In the genomic region with DNA sequence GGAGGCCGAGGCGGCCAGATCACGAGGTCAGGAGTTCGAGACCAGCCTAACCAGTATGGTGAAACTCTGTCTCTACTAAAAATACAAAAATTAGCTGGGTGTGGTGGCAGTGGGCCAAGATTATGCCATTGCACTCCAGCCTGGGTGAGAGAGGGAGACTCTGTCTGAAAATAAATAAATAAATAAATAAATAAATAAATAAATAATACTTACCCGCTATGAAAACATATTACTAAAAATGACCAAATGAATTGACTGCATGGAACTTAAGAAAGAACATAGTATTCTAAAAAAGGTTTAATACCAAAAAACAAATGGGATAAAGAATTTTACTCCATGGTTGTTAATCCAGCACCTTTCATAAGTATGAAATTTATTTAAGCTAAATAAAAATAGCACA, we compare ENCODE assay signal across 1 cellular context.
TF ChIP-seq lines count a peak whose summit lies in the region.

No MANE protein-coding gene starts in this region.

TF ChIP-seq in HEK293, 187 proteins besides CTCF, POLR2A, EP300 and RAD21 (continued from another document):
- no peak for TF ChIP-seq ZNF549 (tag by site-specific recombination; IDR thresholded peaks at IDR 0.05)
- TF ChIP-seq ZNF510 (tag by site-specific recombination; IDR thresholded peaks at IDR 0.05; ENCODE audit: insufficient replicate concordance), result peak; percentile 62
- no peak for TF ChIP-seq ZFP37 (tag by site-specific recombination; IDR thresholded peaks at IDR 0.05)
- TF ChIP-seq ZNF501 (tag by site-specific recombination; IDR thresholded peaks at IDR 0.05), result no peak
- TF ChIP-seq ZNF792 (tag by site-specific recombination; IDR thresholded peaks at IDR 0.05), result no peak
- no peak for TF ChIP-seq ZNF350 (tag by site-specific recombination; IDR thresholded peaks at IDR 0.05)
- TF ChIP-seq ZNF768 (tag by site-specific recombination; IDR thresholded peaks at IDR 0.05), result no peak
- TF ChIP-seq, protein P1, sequence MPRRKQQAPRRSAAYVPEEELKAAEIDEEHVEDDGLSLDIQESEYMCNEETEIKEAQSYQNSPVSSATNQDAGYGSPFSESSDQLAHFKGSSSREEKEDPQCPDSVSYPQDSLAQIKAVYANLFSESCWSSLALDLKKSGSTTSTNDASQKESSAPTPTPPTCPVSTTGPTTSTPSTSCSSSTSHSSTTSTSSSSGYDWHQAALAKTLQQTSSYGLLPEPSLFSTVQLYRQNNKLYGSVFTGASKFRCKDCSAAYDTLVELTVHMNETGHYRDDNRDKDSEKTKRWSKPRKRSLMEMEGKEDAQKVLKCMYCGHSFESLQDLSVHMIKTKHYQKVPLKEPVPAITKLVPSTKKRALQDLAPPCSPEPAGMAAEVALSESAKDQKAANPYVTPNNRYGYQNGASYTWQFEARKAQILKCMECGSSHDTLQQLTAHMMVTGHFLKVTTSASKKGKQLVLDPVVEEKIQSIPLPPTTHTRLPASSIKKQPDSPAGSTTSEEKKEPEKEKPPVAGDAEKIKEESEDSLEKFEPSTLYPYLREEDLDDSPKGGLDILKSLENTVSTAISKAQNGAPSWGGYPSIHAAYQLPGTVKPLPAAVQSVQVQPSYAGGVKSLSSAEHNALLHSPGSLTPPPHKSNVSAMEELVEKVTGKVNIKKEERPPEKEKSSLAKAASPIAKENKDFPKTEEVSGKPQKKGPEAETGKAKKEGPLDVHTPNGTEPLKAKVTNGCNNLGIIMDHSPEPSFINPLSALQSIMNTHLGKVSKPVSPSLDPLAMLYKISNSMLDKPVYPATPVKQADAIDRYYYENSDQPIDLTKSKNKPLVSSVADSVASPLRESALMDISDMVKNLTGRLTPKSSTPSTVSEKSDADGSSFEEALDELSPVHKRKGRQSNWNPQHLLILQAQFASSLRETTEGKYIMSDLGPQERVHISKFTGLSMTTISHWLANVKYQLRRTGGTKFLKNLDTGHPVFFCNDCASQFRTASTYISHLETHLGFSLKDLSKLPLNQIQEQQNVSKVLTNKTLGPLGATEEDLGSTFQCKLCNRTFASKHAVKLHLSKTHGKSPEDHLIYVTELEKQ (tag by site-specific recombination; IDR thresholded peaks at IDR 0.05; ENCODE audit: borderline replicate concordance), result no peak
- no peak for TF ChIP-seq GLIS1 (tag by site-specific recombination; IDR thresholded peaks at IDR 0.05)
- no peak for TF ChIP-seq HOXD13 (CRISPR knock-in tag; IDR thresholded peaks at IDR 0.05; ENCODE audit: borderline replicate concordance)
- no peak for TF ChIP-seq ZNF747 (tag by site-specific recombination; IDR thresholded peaks at IDR 0.05)
- no peak for TF ChIP-seq ZNF544 (tag by site-specific recombination; IDR thresholded peaks at IDR 0.05)
- no peak for TF ChIP-seq HOXC10 (CRISPR knock-in tag; IDR thresholded peaks at IDR 0.05)
- TF ChIP-seq, protein P2, sequence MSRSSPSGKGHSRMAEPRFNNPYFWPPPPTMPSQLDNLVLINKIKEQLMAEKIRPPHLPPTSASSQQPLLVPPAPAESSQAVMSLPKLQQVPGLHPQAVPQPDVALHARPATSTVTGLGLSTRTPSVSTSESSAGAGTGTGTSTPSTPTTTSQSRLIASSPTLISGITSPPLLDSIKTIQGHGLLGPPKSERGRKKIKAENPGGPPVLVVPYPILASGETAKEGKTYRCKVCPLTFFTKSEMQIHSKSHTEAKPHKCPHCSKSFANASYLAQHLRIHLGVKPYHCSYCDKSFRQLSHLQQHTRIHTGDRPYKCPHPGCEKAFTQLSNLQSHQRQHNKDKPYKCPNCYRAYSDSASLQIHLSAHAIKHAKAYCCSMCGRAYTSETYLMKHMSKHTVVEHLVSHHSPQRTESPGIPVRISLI (tag by site-specific recombination; IDR thresholded peaks at IDR 0.05), result no peak
- TF ChIP-seq, protein P3, sequence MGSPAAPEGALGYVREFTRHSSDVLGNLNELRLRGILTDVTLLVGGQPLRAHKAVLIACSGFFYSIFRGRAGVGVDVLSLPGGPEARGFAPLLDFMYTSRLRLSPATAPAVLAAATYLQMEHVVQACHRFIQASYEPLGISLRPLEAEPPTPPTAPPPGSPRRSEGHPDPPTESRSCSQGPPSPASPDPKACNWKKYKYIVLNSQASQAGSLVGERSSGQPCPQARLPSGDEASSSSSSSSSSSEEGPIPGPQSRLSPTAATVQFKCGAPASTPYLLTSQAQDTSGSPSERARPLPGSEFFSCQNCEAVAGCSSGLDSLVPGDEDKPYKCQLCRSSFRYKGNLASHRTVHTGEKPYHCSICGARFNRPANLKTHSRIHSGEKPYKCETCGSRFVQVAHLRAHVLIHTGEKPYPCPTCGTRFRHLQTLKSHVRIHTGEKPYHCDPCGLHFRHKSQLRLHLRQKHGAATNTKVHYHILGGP (tag by site-specific recombination; IDR thresholded peaks at IDR 0.05), result no peak
- TF ChIP-seq ZXDB (tag by site-specific recombination; IDR thresholded peaks at IDR 0.05), result peak; percentile 63
- peak; percentile 90; the same call in 1 of the 2 replicates for TF ChIP-seq ZNF354C (tag by site-specific recombination; IDR thresholded peaks at IDR 0.05; ENCODE audit: borderline replicate concordance, low read depth)
- TF ChIP-seq, protein P4, sequence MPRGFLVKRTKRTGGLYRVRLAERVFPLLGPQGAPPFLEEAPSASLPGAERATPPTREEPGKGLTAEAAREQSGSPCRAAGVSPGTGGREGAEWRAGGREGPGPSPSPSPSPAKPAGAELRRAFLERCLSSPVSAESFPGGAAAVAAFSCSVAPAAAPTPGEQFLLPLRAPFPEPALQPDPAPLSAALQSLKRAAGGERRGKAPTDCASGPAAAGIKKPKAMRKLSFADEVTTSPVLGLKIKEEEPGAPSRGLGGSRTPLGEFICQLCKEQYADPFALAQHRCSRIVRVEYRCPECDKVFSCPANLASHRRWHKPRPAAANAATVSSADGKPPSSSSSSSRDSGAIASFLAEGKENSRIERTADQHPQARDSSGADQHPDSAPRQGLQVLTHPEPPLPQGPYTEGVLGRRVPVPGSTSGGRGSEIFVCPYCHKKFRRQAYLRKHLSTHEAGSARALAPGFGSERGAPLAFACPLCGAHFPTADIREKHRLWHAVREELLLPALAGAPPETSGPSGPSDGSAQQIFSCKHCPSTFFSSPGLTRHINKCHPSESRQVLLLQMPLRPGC (tag by site-specific recombination; IDR thresholded peaks at IDR 0.05), result no peak
- no peak for TF ChIP-seq ZNF133 (tag by site-specific recombination; IDR thresholded peaks at IDR 0.05)
- no peak for TF ChIP-seq ZNF174 (tag by site-specific recombination; IDR thresholded peaks at IDR 0.05)
- TF ChIP-seq ZNF660 (tag by site-specific recombination; IDR thresholded peaks at IDR 0.05), result no peak
- no peak for TF ChIP-seq ZNF785 (tag by site-specific recombination; IDR thresholded peaks at IDR 0.05)
- TF ChIP-seq ZNF423 (tag by site-specific recombination; IDR thresholded peaks at IDR 0.05), result no peak
- TF ChIP-seq ZNF521 (tag by site-specific recombination; IDR thresholded peaks at IDR 0.05), result no peak
- TF ChIP-seq GLIS2 (tag by site-specific recombination; IDR thresholded peaks at IDR 0.05), result no peak
- no peak for TF ChIP-seq ZNF169 (tag by site-specific recombination; IDR thresholded peaks at IDR 0.05)
- TF ChIP-seq IKZF3 (tag by site-specific recombination; IDR thresholded peaks at IDR 0.05), result no peak
- TF ChIP-seq ZNF132 (tag by site-specific recombination; IDR thresholded peaks at IDR 0.05; ENCODE audit: borderline replicate concordance), result no peak
- peak; percentile 34; the same call in 1 of the 2 replicates for TF ChIP-seq ZNF654 (tag by site-specific recombination; IDR thresholded peaks at IDR 0.05; ENCODE audit: low read depth)
- TF ChIP-seq OSR2 (tag by site-specific recombination; IDR thresholded peaks at IDR 0.05), result no peak
- TF ChIP-seq, protein P5, sequence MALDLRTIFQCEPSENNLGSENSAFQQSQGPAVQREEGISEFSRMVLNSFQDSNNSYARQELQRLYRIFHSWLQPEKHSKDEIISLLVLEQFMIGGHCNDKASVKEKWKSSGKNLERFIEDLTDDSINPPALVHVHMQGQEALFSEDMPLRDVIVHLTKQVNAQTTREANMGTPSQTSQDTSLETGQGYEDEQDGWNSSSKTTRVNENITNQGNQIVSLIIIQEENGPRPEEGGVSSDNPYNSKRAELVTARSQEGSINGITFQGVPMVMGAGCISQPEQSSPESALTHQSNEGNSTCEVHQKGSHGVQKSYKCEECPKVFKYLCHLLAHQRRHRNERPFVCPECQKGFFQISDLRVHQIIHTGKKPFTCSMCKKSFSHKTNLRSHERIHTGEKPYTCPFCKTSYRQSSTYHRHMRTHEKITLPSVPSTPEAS (tag by site-specific recombination; IDR thresholded peaks at IDR 0.05), result no peak
- no peak for TF ChIP-seq YY2 (tag by site-specific recombination; IDR thresholded peaks at IDR 0.05)
- no peak for TF ChIP-seq ZNF585B (tag by site-specific recombination; IDR thresholded peaks at IDR 0.05)
- TF ChIP-seq, protein P6, sequence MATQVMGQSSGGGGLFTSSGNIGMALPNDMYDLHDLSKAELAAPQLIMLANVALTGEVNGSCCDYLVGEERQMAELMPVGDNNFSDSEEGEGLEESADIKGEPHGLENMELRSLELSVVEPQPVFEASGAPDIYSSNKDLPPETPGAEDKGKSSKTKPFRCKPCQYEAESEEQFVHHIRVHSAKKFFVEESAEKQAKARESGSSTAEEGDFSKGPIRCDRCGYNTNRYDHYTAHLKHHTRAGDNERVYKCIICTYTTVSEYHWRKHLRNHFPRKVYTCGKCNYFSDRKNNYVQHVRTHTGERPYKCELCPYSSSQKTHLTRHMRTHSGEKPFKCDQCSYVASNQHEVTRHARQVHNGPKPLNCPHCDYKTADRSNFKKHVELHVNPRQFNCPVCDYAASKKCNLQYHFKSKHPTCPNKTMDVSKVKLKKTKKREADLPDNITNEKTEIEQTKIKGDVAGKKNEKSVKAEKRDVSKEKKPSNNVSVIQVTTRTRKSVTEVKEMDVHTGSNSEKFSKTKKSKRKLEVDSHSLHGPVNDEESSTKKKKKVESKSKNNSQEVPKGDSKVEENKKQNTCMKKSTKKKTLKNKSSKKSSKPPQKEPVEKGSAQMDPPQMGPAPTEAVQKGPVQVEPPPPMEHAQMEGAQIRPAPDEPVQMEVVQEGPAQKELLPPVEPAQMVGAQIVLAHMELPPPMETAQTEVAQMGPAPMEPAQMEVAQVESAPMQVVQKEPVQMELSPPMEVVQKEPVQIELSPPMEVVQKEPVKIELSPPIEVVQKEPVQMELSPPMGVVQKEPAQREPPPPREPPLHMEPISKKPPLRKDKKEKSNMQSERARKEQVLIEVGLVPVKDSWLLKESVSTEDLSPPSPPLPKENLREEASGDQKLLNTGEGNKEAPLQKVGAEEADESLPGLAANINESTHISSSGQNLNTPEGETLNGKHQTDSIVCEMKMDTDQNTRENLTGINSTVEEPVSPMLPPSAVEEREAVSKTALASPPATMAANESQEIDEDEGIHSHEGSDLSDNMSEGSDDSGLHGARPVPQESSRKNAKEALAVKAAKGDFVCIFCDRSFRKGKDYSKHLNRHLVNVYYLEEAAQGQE (tag by site-specific recombination; IDR thresholded peaks at IDR 0.05), result peak; percentile 77
- no peak for TF ChIP-seq ZBTB7A (tag by site-specific recombination; IDR thresholded peaks at IDR 0.05; ENCODE audit: low read depth)
